ENCODE assay signal across 8 cellular contexts in the genomic region with DNA sequence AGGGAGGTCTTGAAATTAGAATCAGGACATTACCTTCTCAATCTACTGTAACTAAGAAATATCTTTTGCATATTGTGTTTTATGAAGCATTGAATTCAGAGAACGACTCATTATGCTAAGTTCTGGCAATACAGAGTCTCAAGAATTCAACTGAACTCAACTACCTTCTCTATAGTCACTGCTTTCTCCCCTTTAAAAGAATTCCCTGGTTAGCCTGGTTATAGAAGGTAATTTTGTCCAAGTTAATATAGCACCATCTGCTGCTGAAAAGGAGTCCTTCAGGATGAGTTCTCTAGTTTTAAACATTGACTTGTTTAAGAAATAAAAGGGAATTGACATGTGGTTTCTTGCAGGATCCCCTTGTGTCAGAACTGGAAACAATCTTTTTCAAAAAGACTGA.
DNase-seq lines count a peak whose midpoint lies in the region; ATAC-seq and TF ChIP-seq lines count a peak whose summit lies in the region.

No MANE protein-coding gene starts in this region.

- H3K27me3 ChIP-seq in thyroid gland, result no peaks in the 10 kb centered on the region
- no peaks in the 10 kb centered on the region for H3K27me3 ChIP-seq in aorta (ENCODE audit: control insufficient read depth in 1 of 2, insufficient read depth in 2 of 2, low read length in 1 of 2)

- H3K4me3 ChIP-seq in thyroid gland (replicated peaks in 1 of 3), result no peak overlapping the region
- no peak overlapping the region for H3K4me3 ChIP-seq in aorta (ENCODE audit: low read length in 2 of 2)

- intact Hi-C loops in thyroid gland (cut with DNase I), result no loop called here
- intact Hi-C loops in aorta (cut with DNase I), result loop anchor here in 1 of 2 donors (10.0 kb wide), 1 partner anchor 488 kb away; no protein-coding TSS in a partner anchor

- DNase-seq in NCI-H510A treated with DMSO at 0.1 percent for 48 hours (lab: John Stamatoyannopoulos, UW) (peak; percentile 15), NCI-H510A (lab: John Stamatoyannopoulos, UW) (no peak), SKM-1 (lab: John Stamatoyannopoulos, UW; ENCODE audit: unreplicated experiment) (peak; percentile 54), globus pallidus (ENCODE audit: low spot score) (peak; percentile 11), thyroid gland (no peak), NCI-H345 treated with DMSO at 0.1 percent for 48 hours (lab: John Stamatoyannopoulos, UW; ENCODE audit: unreplicated experiment) (no peak), aorta (no peak)

- H3K36me3 ChIP-seq in thyroid gland (no peaks in the 10 kb centered on the region), aorta (ENCODE audit: control insufficient read depth in 1 of 2, insufficient read depth in 2 of 2, low read length in 1 of 2) (no peaks in the 10 kb centered on the region)

- TF ChIP-seq POLR2A in thyroid gland (IDR thresholded peaks at IDR 0.05), result no peak

- peaks cover 0 to 4% of the 10 kb centered on the region in 2 donors for H3K4me1 ChIP-seq in thyroid gland
- no peaks in the 10 kb centered on the region for H3K4me1 ChIP-seq in aorta (ENCODE audit: control insufficient read depth in 1 of 2, insufficient read depth in 2 of 2, low read length in 2 of 2)

- WGBS in thyroid gland, 2 donors, result 3 to 17% methylated on average over 1 of the region's 1 CpG
- 22 to 26% methylated on average over 1 of the region's 1 CpG for WGBS in aorta, 2 donors

- H3K9me3 ChIP-seq in thyroid gland (no peaks in the 10 kb centered on the region), aorta (ENCODE audit: control insufficient read depth, low read length) (no peaks in the 10 kb centered on the region)

- peak in 5 of 6 experiments; percentile 9 to 82 (median 60) for TF ChIP-seq CTCF in thyroid gland (IDR thresholded peaks at IDR 0.05)

- ATAC-seq in HG02884 (IDR thresholded peaks at IDR 0.05; ENCODE audit: unreplicated experiment) (no peak), aorta (ENCODE audit: low FRiP score) (no peak)

- no peak overlapping the region for H3K27ac ChIP-seq in thyroid gland
- no peak overlapping the region for H3K27ac ChIP-seq in aorta (ENCODE audit: low read depth in 1 of 2, low read length in 2 of 2)

Comparison
In these comparisons a context has a peak if more than half of its experiments do, and no peak if none do; other contexts are left out.
1. DNase-seq: peak in NCI-H510A treated with DMSO at 0.1 percent for 48 hours (single experiment), SKM-1 (single experiment) and globus pallidus (single experiment); none in NCI-H510A (single experiment), thyroid gland (0 of 2), NCI-H345 treated with DMSO at 0.1 percent for 48 hours (single experiment) and aorta (0 of 2).